ENCODE assay signal across 3 cellular contexts in genomic region chr12:7448099-7448498, GRCh38.
TF ChIP-seq lines count a peak whose summit lies in the region.

No MANE protein-coding gene starts in this region.

TF ChIP-seq in HepG2, 621 proteins besides CTCF, POLR2A, EP300 and RAD21:
- TF ChIP-seq ZFP62 (CRISPR knock-in tag; IDR thresholded peaks at IDR 0.05) (no peak), ZFYVE20 (CRISPR knock-in tag; IDR thresholded peaks at IDR 0.05; ENCODE audit: borderline replicate concordance, low read depth) (no peak), DBP (CRISPR knock-in tag; IDR thresholded peaks at IDR 0.05; ENCODE audit: not compliant biosample characterization) (no peak), MAFF (IDR thresholded peaks at IDR 0.05; ENCODE audit: low read depth, low read length) (peak; percentile 46; the same call in 1 of the 2 replicates), ZNF282 (IDR thresholded peaks at IDR 0.05; ENCODE audit: partially characterized antibody) (no peak), MAFK (conservative IDR thresholded peaks at IDR 0.05 in 1 of 2, IDR thresholded peaks at IDR 0.05 in 1 of 2; ENCODE audit: low read length in 2 of 2) (peak; percentile 50 to 62), SKI (IDR thresholded peaks at IDR 0.05; ENCODE audit: partially characterized antibody) (no peak)

TF ChIP-seq in K562, 482 proteins besides CTCF, POLR2A, EP300 and RAD21:
- TF ChIP-seq VEZF1 (CRISPR knock-in tag; IDR thresholded peaks at IDR 0.05) (no peak), MAFG (tag; conservative IDR thresholded peaks at IDR 0.05) (0 out of 2 replicates have a peak, but pooled peaks have one; percentile 11), ZNF316 (IDR thresholded peaks at IDR 0.05) (peak; percentile 54), YBX1 (IDR thresholded peaks at IDR 0.05) (no peak), HNRNPLL (IDR thresholded peaks at IDR 0.05; ENCODE audit: low read depth, low read length, poor library complexity, severe bottlenecking) (no peak), C11orf30 (IDR thresholded peaks at IDR 0.05; ENCODE audit: low read depth) (0 out of 2 replicates have a peak, but pooled peaks have one; percentile 23)
TF ChIP-seq in K562: peak in this region for 3.

TF ChIP-seq in GM12891, 5 proteins besides CTCF, POLR2A, EP300 and RAD21:
- TF ChIP-seq PAX5 (IDR thresholded peaks at IDR 0.05; ENCODE audit: insufficient read depth, low read length, severe bottlenecking) (no peak), POLR2AphosphoS5 (IDR thresholded peaks at IDR 0.05; ENCODE audit: low read depth, low read length) (no peak), POU2F2 (IDR thresholded peaks at IDR 0.05; ENCODE audit: low read depth, low read length) (no peak), TAF1 (IDR thresholded peaks at IDR 0.05; ENCODE audit: low read depth, low read length) (no peak), SPI1 (IDR thresholded peaks at IDR 0.05; ENCODE audit: low read depth, low read length) (no peak)
